9 cellular contexts compared by ENCODE assay signal in genomic region chr11:65911682-65912568, GRCh38. TPM values are rescaled to one million over a fixed set of nuclear protein-coding genes. Genes with fewer than 3 reads are reported as not detected.
A peak's percentile ranks its signal among the peaks of the same experiment; 100 is the strongest.
DNase-seq lines count a peak whose midpoint lies in the region; ATAC-seq and TF ChIP-seq lines count a peak whose summit lies in the region.
"Had no signal": no experiment of that assay in that cellular context is flagged by ENCODE, and none has a peak within 500 bp of the region (broad histone marks: within the 10 kb centered on the region; RNA-seq: fewer than 3 reads in every experiment).

No MANE protein-coding gene starts in this region.

- H3K4me3 Mint-ChIP-seq in activated CD4-positive, alpha-beta T cell treated with anti-CD3 and anti-CD28 coated beads for 36 hours, result no peak overlapping the region
- H3K4me3 Mint-ChIP-seq: activated naive CD8-positive, alpha-beta T cell had no signal

- H3K4me1 ChIP-seq in mucosa of descending colon (ENCODE audit: low read depth), result peaks cover 20% of the 10 kb centered on the region

- no peaks in the 10 kb centered on the region for H3K9me3 Mint-ChIP-seq in activated CD4-positive, alpha-beta T cell treated with anti-CD3 and anti-CD28 coated beads for 36 hours (ENCODE audit: low read depth)

- H3K9me3 ChIP-seq in mucosa of descending colon, result no peaks in the 10 kb centered on the region

- no peak for TF ChIP-seq CTCF in mucosa of descending colon (IDR thresholded peaks at IDR 0.05)

- H3K27me3 Mint-ChIP-seq in activated CD4-positive, alpha-beta T cell treated with anti-CD3 and anti-CD28 coated beads for 36 hours, result peaks cover 2% of the 10 kb centered on the region

- peaks cover 18% of the 10 kb centered on the region for H3K4me1 Mint-ChIP-seq in activated CD4-positive, alpha-beta T cell treated with anti-CD3 and anti-CD28 coated beads for 36 hours

- no peak overlapping the region for H3K27ac Mint-ChIP-seq in activated CD4-positive, alpha-beta T cell treated with anti-CD3 and anti-CD28 coated beads for 36 hours
- H3K27ac Mint-ChIP-seq: activated naive CD8-positive, alpha-beta T cell had no signal

- POLR2A ChIA-PET in activated CD4-positive, alpha-beta T cell treated with anti-CD3 and anti-CD28 coated beads for 36 hours (lab: Charles Lee), result interaction anchor here (0.6 kb wide), 1 partner anchor 66 kb away, joined by 3 read pairs; no protein-coding TSS in a partner anchor

- H3K4me3 ChIP-seq in mucosa of descending colon, result no peak overlapping the region

- intact Hi-C loops in mucosa of descending colon (cut with DNase I, micrococcal nuclease), result no loop called here
- intact Hi-C loops in activated CD4-positive, alpha-beta T cell treated with anti-CD3 and anti-CD28 coated beads for 36 hours (cut with DNase I, micrococcal nuclease), result no loop called here

- ATAC-seq in mucosa of descending colon, result peak; percentile 37
- no peak for ATAC-seq in activated CD4-positive, alpha-beta T cell treated with anti-CD3 and anti-CD28 coated beads for 36 hours
- ATAC-seq in HG03378 (IDR thresholded peaks at IDR 0.05; ENCODE audit: unreplicated experiment), result no peak

- DNase-seq in NCI-H345 (lab: John Stamatoyannopoulos, UW) (peak; percentile 45), NCI-H345 treated with DMSO at 0.1 percent for 48 hours (lab: John Stamatoyannopoulos, UW; ENCODE audit: unreplicated experiment) (no peak), NCI-H2107 treated with DMSO at 0.1 percent for 48 hours (lab: John Stamatoyannopoulos, UW; ENCODE audit: unreplicated experiment) (peak; percentile 39), cerebellar cortex (ENCODE audit: low spot score) (peak; percentile 92), mucosa of descending colon (peak in 2 of 3 donors; percentile 35 to 41)
- DNase-seq in stimulated activated CD4-positive, alpha-beta T cell treated with anti-CD3 and anti-CD28 coated beads, Interleukin-4, amount 100 ng/mL, for 4 hours, result no peak
- DNase-seq in activated CD4-positive, alpha-beta T cell treated with anti-CD3 and anti-CD28 coated beads for 36 hours, result no peak

- H3K36me3 Mint-ChIP-seq in activated CD4-positive, alpha-beta T cell treated with anti-CD3 and anti-CD28 coated beads for 36 hours (ENCODE audit: low read depth), result no peaks in the 10 kb centered on the region
- H3K36me3 Mint-ChIP-seq: activated naive CD8-positive, alpha-beta T cell had no signal

- CTCF ChIA-PET in activated CD4-positive, alpha-beta T cell treated with anti-CD3 and anti-CD28 coated beads for 36 hours (lab: Charles Lee), result interaction anchor here (0.6 to 1.3 kb wide), 4 partner anchors 10 to 142 kb away, joined by 3 to 10 read pairs (median 4); partner anchors contain the start of gene FOSL1

- H3K36me3 ChIP-seq in mucosa of descending colon (ENCODE audit: low read depth), result no peaks in the 10 kb centered on the region

RNA-seq across cellular contexts. Expression of gene C11orf68, which starts 6.9 kb away (rescaled TPM):
- 10 to 100 TPM; 24.9 to 42.2 (median 28.8) TPM for total RNA-seq in mucosa of descending colon
- 10 to 100 TPM; 21.4 to 22.9 TPM for total RNA-seq in activated CD4-positive, alpha-beta T cell treated with anti-CD3 and anti-CD28 coated beads for 36 hours

RNA-seq across cellular contexts. Expression of gene DRAP1, which starts 7.3 kb away (rescaled TPM):
- total RNA-seq in mucosa of descending colon, result 10 to 100 TPM; 39.9 to 74.8 (median 61.6) TPM
- 100 to 1,000 TPM; 111 to 158 TPM for total RNA-seq in activated CD4-positive, alpha-beta T cell treated with anti-CD3 and anti-CD28 coated beads for 36 hours

RNA-seq across cellular contexts. Expression of gene FOSL1, which starts 11.7 kb away (rescaled TPM):
- total RNA-seq in mucosa of descending colon, result 1 to 10 TPM; 1.2 to 1.6 (median 1.2) TPM
- total RNA-seq in activated CD4-positive, alpha-beta T cell treated with anti-CD3 and anti-CD28 coated beads for 36 hours, result 10 to 100 TPM; 11.1 to 11.3 TPM

RNA-seq across cellular contexts. Expression of gene CCDC85B, which starts 21.5 kb away (rescaled TPM):
- 10 to 100 TPM in 1 of 3 donors, 1 to 10 TPM in 2; 4.5 to 22.3 (median 9.2) TPM for total RNA-seq in mucosa of descending colon
- 10 to 100 TPM; 25.5 to 45.0 TPM for total RNA-seq in activated CD4-positive, alpha-beta T cell treated with anti-CD3 and anti-CD28 coated beads for 36 hours

RNA-seq across cellular contexts. Expression of gene FIBP, which starts 23.7 kb away (rescaled TPM):
- 10 to 100 TPM; 35.8 to 52.8 (median 47.0) TPM for total RNA-seq in mucosa of descending colon
- 100 to 1,000 TPM in 1 of 2 experiments, 10 to 100 TPM in 1; 95.4 to 121 TPM for total RNA-seq in activated CD4-positive, alpha-beta T cell treated with anti-CD3 and anti-CD28 coated beads for 36 hours

Comparison
In these comparisons a context has a peak if more than half of its experiments do, and no peak if none do; other contexts are left out.
1. DNase-seq: peak in NCI-H345 (single experiment), NCI-H2107 treated with DMSO at 0.1 percent for 48 hours (single experiment), cerebellar cortex (single experiment) and mucosa of descending colon (2 of 3); none in NCI-H345 treated with DMSO at 0.1 percent for 48 hours (single experiment), stimulated activated CD4-positive, alpha-beta T cell treated with anti-CD3 and anti-CD28 coated beads, Interleukin-4, amount 100 ng/mL, for 4 hours (0 of 2) and activated CD4-positive, alpha-beta T cell treated with anti-CD3 and anti-CD28 coated beads for 36 hours (single experiment).
2. RNA of gene FOSL1, which starts 11.7 kb away (total RNA-seq): 11.1 to 11.3 TPM in activated CD4-positive, alpha-beta T cell treated with anti-CD3 and anti-CD28 coated beads for 36 hours; 1.2 to 1.6 TPM in mucosa of descending colon; every median in the first group is over 4 times any median in the second.